14 cellular contexts compared by ENCODE assay signal in genomic region chr11:33227578-33228261, GRCh38. TPM values are rescaled to one million over a fixed set of nuclear protein-coding genes. Genes with fewer than 3 reads are reported as not detected.
DNase-seq lines count a peak whose midpoint lies in the region; ATAC-seq and TF ChIP-seq lines count a peak whose summit lies in the region.
"Had no signal": no experiment of that assay in that cellular context is flagged by ENCODE, and none has a peak within 500 bp of the region (broad histone marks: within the 10 kb centered on the region; RNA-seq: fewer than 3 reads in every experiment).

No MANE protein-coding gene starts in this region.

- no peak overlapping the region for H3K4me3 ChIP-seq in esophagus muscularis mucosa
- H3K4me3 ChIP-seq: sigmoid colon had no signal

- no peaks in the 10 kb centered on the region for H3K9me3 Mint-ChIP-seq in activated CD8-positive, alpha-beta memory T cell treated with anti-CD3 and anti-CD28 coated beads, Interleukin-2, amount 10 ng/mL, durations not matched to agents 7 days and 5 days (ENCODE audit: low read depth)

- H3K27me3 Mint-ChIP-seq in activated CD8-positive, alpha-beta memory T cell treated with anti-CD3 and anti-CD28 coated beads, Interleukin-2, amount 10 ng/mL, durations not matched to agents 7 days and 5 days, result no peaks in the 10 kb centered on the region
- H3K27me3 Mint-ChIP-seq: B cell had no signal

- peak; percentile 89 for ATAC-seq in omental fat pad (ENCODE audit: low FRiP score)
- no peak for ATAC-seq in activated CD8-positive, alpha-beta memory T cell treated with anti-CD3 and anti-CD28 coated beads, Interleukin-2, amount 10 ng/mL, durations not matched to agents 7 days and 5 days

- DNase-seq in AML-193 (lab: John Stamatoyannopoulos, UW) (peak; percentile 76 to 85), NCI-H226 (peak; percentile 32), esophagus muscularis mucosa (ENCODE audit: extremely low spot score) (no peak), omental fat pad (ENCODE audit: low spot score) (no peak), medulla oblongata (ENCODE audit: extremely low spot score) (no peak), NCI-H2029 treated with DMSO at 0.1 percent for 48 hours (lab: John Stamatoyannopoulos, UW) (no peak), NCI-H69 (lab: John Stamatoyannopoulos, UW) (no peak)
- no peak for DNase-seq in activated CD8-positive, alpha-beta memory T cell treated with anti-CD3 and anti-CD28 coated beads, Interleukin-2, amount 10 ng/mL, durations not matched to agents 7 days and 5 days
- DNase-seq: NCI-H345, sigmoid colon had no signal

- intact Hi-C loops in esophagus muscularis mucosa (cut with DNase I), result loop anchor here (10.0 kb wide), 1 partner anchor 53 kb away; no protein-coding TSS in a partner anchor

- no peaks in the 10 kb centered on the region for H3K4me1 Mint-ChIP-seq in activated CD8-positive, alpha-beta memory T cell treated with anti-CD3 and anti-CD28 coated beads, Interleukin-2, amount 10 ng/mL, durations not matched to agents 7 days and 5 days
- H3K4me1 Mint-ChIP-seq: B cell had no signal

- H3K4me3 Mint-ChIP-seq in activated CD8-positive, alpha-beta memory T cell treated with anti-CD3 and anti-CD28 coated beads, Interleukin-2, amount 10 ng/mL, durations not matched to agents 7 days and 5 days, result no peak overlapping the region
- H3K4me3 Mint-ChIP-seq: B cell had no signal

- peak overlapping the region; percentile 30 to 65 (median 50) for H3K27ac ChIP-seq in esophagus muscularis mucosa (replicated peaks in 1 of 4)
- H3K27ac ChIP-seq: KMS-11, RWPE1, VCaP had no signal

- no peak for TF ChIP-seq EP300 in esophagus muscularis mucosa (IDR thresholded peaks at IDR 0.05)

- TF ChIP-seq CTCF in esophagus muscularis mucosa (IDR thresholded peaks at IDR 0.05) (no peak), omental fat pad (IDR thresholded peaks at IDR 0.05) (no peak)

- TF ChIP-seq POLR2A in esophagus muscularis mucosa (IDR thresholded peaks at IDR 0.05; ENCODE audit: low read depth), result no peak

- WGBS in esophagus muscularis mucosa, result 85% methylated on average over 2 of the region's 2 CpGs

- H3K27me3 ChIP-seq in esophagus muscularis mucosa, result no peaks in the 10 kb centered on the region
- H3K27me3 ChIP-seq: sigmoid colon had no signal

- peaks cover 0 to 13% (median 3%) of the 10 kb centered on the region in 4 donors for H3K4me1 ChIP-seq in esophagus muscularis mucosa
- H3K4me1 ChIP-seq: sigmoid colon had no signal

- no peaks in the 10 kb centered on the region for H3K9me3 ChIP-seq in esophagus muscularis mucosa
- H3K9me3 ChIP-seq: sigmoid colon had no signal

- H3K36me3 ChIP-seq in esophagus muscularis mucosa, result no peaks in the 10 kb centered on the region
- H3K36me3 ChIP-seq: sigmoid colon had no signal

- no peaks in the 10 kb centered on the region for H3K36me3 Mint-ChIP-seq in activated CD8-positive, alpha-beta memory T cell treated with anti-CD3 and anti-CD28 coated beads, Interleukin-2, amount 10 ng/mL, durations not matched to agents 7 days and 5 days

- CTCF ChIA-PET in activated CD8-positive, alpha-beta memory T cell treated with anti-CD3 and anti-CD28 coated beads, Interleukin-2, amount 10 ng/mL, durations not matched to agents 7 days and 5 days (lab: Charles Lee), result no interaction called here

- no peak overlapping the region for H3K27ac Mint-ChIP-seq in activated CD8-positive, alpha-beta memory T cell treated with anti-CD3 and anti-CD28 coated beads, Interleukin-2, amount 10 ng/mL, durations not matched to agents 7 days and 5 days
- H3K27ac Mint-ChIP-seq: B cell had no signal

RNA-seq across cellular contexts. Expression of gene HIPK3, which starts 29.5 kb away (rescaled TPM):
- total RNA-seq in esophagus muscularis mucosa (100 to 1,000 TPM; 244 to 362 (median 344) TPM), omental fat pad (100 to 1,000 TPM; 233 to 345 (median 278) TPM)
- 10 to 100 TPM; 33.6 to 34.4 TPM for total RNA-seq in activated CD8-positive, alpha-beta memory T cell treated with anti-CD3 and anti-CD28 coated beads, Interleukin-2, amount 10 ng/mL, durations not matched to agents 7 days and 5 days

Comparison
In these comparisons a context has a peak if more than half of its experiments do, and no peak if none do; other contexts are left out.
1. DNase-seq: peak in AML-193 (2 of 2) and NCI-H226 (single experiment); none in esophagus muscularis mucosa (single experiment), omental fat pad (single experiment), medulla oblongata (single experiment), NCI-H2029 treated with DMSO at 0.1 percent for 48 hours (single experiment), activated CD8-positive, alpha-beta memory T cell treated with anti-CD3 and anti-CD28 coated beads, Interleukin-2, amount 10 ng/mL, durations not matched to agents 7 days and 5 days (single experiment) and NCI-H69 (single experiment).
2. RNA of gene HIPK3, which starts 29.5 kb away (total RNA-seq): 244 to 362 TPM in esophagus muscularis mucosa and 233 to 345 TPM in omental fat pad; 33.6 to 34.4 TPM in activated CD8-positive, alpha-beta memory T cell treated with anti-CD3 and anti-CD28 coated beads, Interleukin-2, amount 10 ng/mL, durations not matched to agents 7 days and 5 days; every median in the first group is over 4 times any median in the second.